Comparison of ENCODE assay signal across 22 cellular contexts in the genomic region with DNA sequence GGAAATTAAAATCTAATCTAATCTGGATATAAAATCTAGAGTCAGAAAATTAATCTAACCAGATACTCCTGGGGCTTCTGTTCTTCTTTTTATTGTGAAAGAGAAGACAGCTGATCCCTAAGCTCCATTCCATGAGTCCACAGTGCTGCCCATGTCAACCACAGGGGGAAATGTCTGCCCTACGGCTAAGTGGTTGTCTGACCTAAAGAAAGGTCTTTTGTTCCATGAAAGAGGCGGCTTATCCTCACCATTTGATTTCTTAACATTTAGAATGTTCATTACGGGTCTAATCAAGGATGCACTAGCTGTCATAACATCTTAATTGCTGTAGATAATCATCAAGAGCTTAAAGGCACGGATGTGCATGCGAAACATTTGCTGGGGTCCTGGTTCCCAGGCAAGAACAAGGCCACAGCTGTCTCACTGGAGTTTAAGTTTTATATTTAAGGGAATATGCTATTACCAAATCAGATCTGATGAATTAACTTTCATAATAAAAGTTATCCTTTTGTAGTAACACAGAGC.
"Had no signal": no experiment of that assay in that cellular context is flagged by ENCODE, and none has a peak within 500 bp of the region (broad histone marks: within the 10 kb centered on the region; RNA-seq: fewer than 3 reads in every experiment).

No MANE protein-coding gene starts in this region.

- H3K4me1 ChIP-seq: colonic mucosa, gastroesophageal sphincter, heart left ventricle, parathyroid adenoma, right lobe of liver, thyroid gland had no signal

- H3K36me3 ChIP-seq: colonic mucosa, gastroesophageal sphincter, heart left ventricle, neutrophil, right lobe of liver, thyroid gland had no signal

- DNase-seq: colonic mucosa; dermis blood vessel endothelial cell; effector memory CD4-positive, alpha-beta T cell; heart left ventricle; kidney; mesendoderm; natural killer cell; right lobe of liver; stimulated activated CD4-positive, alpha-beta T cell treated with anti-CD3 and anti-CD28 coated beads, Interleukin-12 subunit alpha, Interleukin-12 subunit beta, amount 100 ng/mL, for 4 hours; stimulated activated CD4-positive, alpha-beta T cell treated with anti-CD3 and anti-CD28 coated beads, Interleukin-1b, Interleukin-23, amount 100 ng/mL, for 48 hours; stimulated activated CD4-positive, alpha-beta T cell treated with anti-CD3 and anti-CD28 coated beads, Interleukin-4, amount 100 ng/mL, for 1 hour; stimulated activated CD8-positive, alpha-beta memory T cell treated with anti-CD3 and anti-CD28 coated beads, Interleukin-4, amount 100 ng/mL, for 48 hours; stimulated activated naive CD4-positive, alpha-beta T cell; stimulated activated naive CD8-positive, alpha-beta T cell treated with anti-CD3 and anti-CD28 coated beads, Interleukin-15, amount 100 ng/mL, for 72 hours; thyroid gland had no signal

- H3K27me3 ChIP-seq: colonic mucosa, neutrophil, right lobe of liver, thyroid gland had no signal

- H3K4me2 ChIP-seq: hepatocyte, smooth muscle cell had no signal

- H3K27ac ChIP-seq: colonic mucosa, gastroesophageal sphincter, heart left ventricle, hepatocyte, neutrophil, parathyroid adenoma, right lobe of liver, thyroid gland had no signal

- FAIRE-seq: endometrium, kidney had no signal

- H3K4me3 ChIP-seq: colonic mucosa, gastroesophageal sphincter, heart left ventricle, hepatocyte, lung, right lobe of liver, smooth muscle cell, thyroid gland had no signal

- H2AFZ ChIP-seq: hepatocyte, parathyroid adenoma had no signal

- H3K9me3 ChIP-seq: colonic mucosa, neutrophil, right lobe of liver, thyroid gland had no signal

- H3K79me2 ChIP-seq: hepatocyte, parathyroid adenoma had no signal
